10 cellular contexts compared by ENCODE assay signal in the genomic region with DNA sequence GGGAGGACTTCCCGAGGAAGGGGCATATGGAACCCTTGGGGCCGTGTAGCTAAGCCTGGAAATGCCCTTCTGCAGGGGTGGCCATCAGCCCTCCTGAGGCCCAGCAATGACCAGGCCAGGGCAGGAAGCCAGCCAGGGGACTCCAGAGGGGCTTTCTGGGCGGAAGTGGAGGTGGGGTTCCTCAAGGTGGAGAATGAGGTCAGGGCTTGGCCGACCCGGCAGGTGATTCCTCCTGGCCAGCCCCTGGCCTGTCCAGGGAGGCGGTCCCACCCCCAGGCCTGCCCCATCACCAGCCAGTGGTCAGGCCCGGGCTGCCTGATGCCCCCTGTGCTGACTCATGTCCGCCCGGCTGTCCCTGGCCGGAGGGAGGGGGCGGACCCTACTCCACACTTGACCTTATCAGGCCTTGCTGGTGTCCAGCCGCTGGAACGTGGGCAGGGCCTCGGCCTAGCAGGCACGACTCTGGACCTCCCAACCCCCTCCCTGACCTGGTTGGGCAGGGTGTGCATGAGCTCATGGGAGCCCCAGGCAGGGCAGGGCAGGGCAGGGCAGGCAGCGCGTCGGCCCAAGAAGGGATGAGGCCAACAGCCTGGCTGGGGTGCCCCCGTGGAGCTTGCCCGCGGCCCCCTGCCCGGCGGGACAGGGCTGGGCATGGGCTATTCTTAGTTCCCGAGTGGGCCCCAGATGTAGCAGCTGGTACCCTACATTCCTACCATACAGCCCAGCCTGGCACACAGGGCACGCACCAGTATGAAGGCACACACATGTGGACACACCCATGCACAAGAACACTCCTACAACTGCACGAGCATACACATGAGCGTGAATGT. TPM values are rescaled to one million over a fixed set of nuclear protein-coding genes. Genes with fewer than 3 reads are reported as not detected.
DNase-seq lines count a peak whose midpoint lies in the region; ATAC-seq, FAIRE-seq and TF ChIP-seq lines count a peak whose summit lies in the region.
"Had no signal": no experiment of that assay in that cellular context is flagged by ENCODE, and none has a peak within 500 bp of the region (broad histone marks: within the 10 kb centered on the region; RNA-seq: fewer than 3 reads in every experiment).

No MANE protein-coding gene starts in this region.

- no peaks in the 10 kb centered on the region for H4K20me1 ChIP-seq in GM12878 (ENCODE audit: control insufficient read depth, insufficient read depth)

- H3K27ac ChIP-seq in GM12878 (ENCODE audit: control insufficient read depth, insufficient read depth) = no peak overlapping the region
- H3K27ac ChIP-seq in SJCRH30 = no peak overlapping the region

- H3K9me3 ChIP-seq in GM12878 (replicated peaks; ENCODE audit: control insufficient read depth, insufficient read depth, low read length) (no peaks in the 10 kb centered on the region; the same call in 2 of the 3 replicates), SJCRH30 (replicated peaks) (no peaks in the 10 kb centered on the region)

- H3K27me3 ChIP-seq in GM12878 (replicated peaks in 1 of 2; ENCODE audit: control insufficient read depth in 2 of 2, insufficient read depth in 2 of 2, low read length in 1 of 2) (no peaks in the 10 kb centered on the region), SJCRH30 (no peaks in the 10 kb centered on the region)

- DNase-seq in EL = peak; percentile 92
- no peak for DNase-seq in GM12878 (ENCODE audit: low read depth, low spot score)
- peak; percentile 20 for DNase-seq in inferior parietal cortex (ENCODE audit: extremely low spot score)
- DNase-seq in putamen (ENCODE audit: low spot score) = peak; percentile 44
- no peak for DNase-seq in stimulated activated naive CD8-positive, alpha-beta T cell treated with anti-CD3 and anti-CD28 coated beads, Interleukin-15, amount 100 ng/mL, for 72 hours
- DNase-seq in SJCRH30 = no peak
- DNase-seq in UCSD-AML1 (lab: John Stamatoyannopoulos, UW; ENCODE audit: unreplicated experiment) = no peak
- DNase-seq: activated CD8-positive, alpha-beta memory T cell treated with anti-CD3 and anti-CD28 coated beads, Interleukin-2, amount 10 ng/mL, durations not matched to agents 7 days and 5 days had no signal

- no peaks in the 10 kb centered on the region for H3K79me2 ChIP-seq in GM12878 (ENCODE audit: control insufficient read depth, insufficient read depth, low read length)

- TF ChIP-seq CTCF in GM12878 (IDR thresholded peaks at IDR 0.05 in 2 of 3, conservative IDR thresholded peaks at IDR 0.05 in 1 of 3; ENCODE audit: control insufficient read depth in 2 of 3, extremely low read depth in 1 of 3, insufficient read depth in 1 of 3, low read depth in 3 of 3, low read length in 3 of 3) = no peak

- no peak overlapping the region for H3K9ac ChIP-seq in GM12878 (ENCODE audit: control insufficient read depth, insufficient read depth, low read length)

- no peaks in the 10 kb centered on the region for H3K9me3 Mint-ChIP-seq in stimulated activated naive CD8-positive, alpha-beta T cell treated with anti-CD3 and anti-CD28 coated beads, Interleukin-15, amount 100 ng/mL, for 72 hours

- H3K4me3 ChIP-seq in GM12878 = no peak overlapping the region
- H3K4me3 ChIP-seq in SJCRH30 = no peak overlapping the region

- no peak for FAIRE-seq in GM12878 (lab: Jason Lieb, UNC)

- RAD21 ChIA-PET in GM12878 (lab: Charles Lee; ENCODE audit: unreplicated experiment) = interaction anchor here (1.5 kb wide), 1 partner anchor 113 kb away, joined by 5 read pairs; no protein-coding TSS in a partner anchor

- TF ChIP-seq POLR2A in GM12878 (IDR thresholded peaks at IDR 0.05; ENCODE audit: low read depth, low read length) = no peak

- BruUV-seq in GM12878 (replicated peaks; lab: Mats Ljungman, UMichigan) = no TSS peak

- H3K4me1 ChIP-seq in GM12878 (ENCODE audit: control insufficient read depth, insufficient read depth, low read length) (peaks cover 15% of the 10 kb centered on the region), SJCRH30 (no peaks in the 10 kb centered on the region; the same call in 1 of the 2 replicates)

- CTCF ChIA-PET in GM12878 (lab: Yijun Ruan, JAX) = interaction anchor here (1.1 to 1.4 kb wide), 2 partner anchors 22 to 35 kb away, joined by 3 read pairs; partner anchors contain the start of gene RPL3

- no peak overlapping the region for H2AFZ ChIP-seq in GM12878 (ENCODE audit: control insufficient read depth, low read depth, low read length)

- H3K4me3 Mint-ChIP-seq in stimulated activated naive CD8-positive, alpha-beta T cell treated with anti-CD3 and anti-CD28 coated beads, Interleukin-15, amount 100 ng/mL, for 72 hours = no peak overlapping the region
- H3K4me3 Mint-ChIP-seq: activated CD8-positive, alpha-beta memory T cell treated with anti-CD3 and anti-CD28 coated beads, Interleukin-2, amount 10 ng/mL, durations not matched to agents 7 days and 5 days; endodermal cell had no signal

- no peak overlapping the region for H3K4me2 ChIP-seq in GM12878 (ENCODE audit: control insufficient read depth, insufficient read depth)

- H3K4me1 Mint-ChIP-seq in stimulated activated naive CD8-positive, alpha-beta T cell treated with anti-CD3 and anti-CD28 coated beads, Interleukin-15, amount 100 ng/mL, for 72 hours = peaks cover 7% of the 10 kb centered on the region
- H3K4me1 Mint-ChIP-seq: activated CD8-positive, alpha-beta memory T cell treated with anti-CD3 and anti-CD28 coated beads, Interleukin-2, amount 10 ng/mL, durations not matched to agents 7 days and 5 days had no signal

- H3K27me3 Mint-ChIP-seq in stimulated activated naive CD8-positive, alpha-beta T cell treated with anti-CD3 and anti-CD28 coated beads, Interleukin-15, amount 100 ng/mL, for 72 hours = peaks cover 34% of the 10 kb centered on the region

- peak overlapping the region in 1 of 2 donors; percentile 68 for H3K27ac Mint-ChIP-seq in stimulated activated naive CD8-positive, alpha-beta T cell treated with anti-CD3 and anti-CD28 coated beads, Interleukin-15, amount 100 ng/mL, for 72 hours
- H3K27ac Mint-ChIP-seq: activated CD8-positive, alpha-beta memory T cell treated with anti-CD3 and anti-CD28 coated beads, Interleukin-2, amount 10 ng/mL, durations not matched to agents 7 days and 5 days; endodermal cell had no signal

- peak; percentile 10; the same call in 2 of the 3 replicates for ATAC-seq in GM12878
- ATAC-seq in stimulated activated naive CD8-positive, alpha-beta T cell treated with anti-CD3 and anti-CD28 coated beads, Interleukin-15, amount 100 ng/mL, for 72 hours = no peak
- no peak for ATAC-seq in GM21367 (IDR thresholded peaks at IDR 0.05; ENCODE audit: unreplicated experiment)
- ATAC-seq: activated CD8-positive, alpha-beta memory T cell treated with anti-CD3 and anti-CD28 coated beads, Interleukin-2, amount 10 ng/mL, durations not matched to agents 7 days and 5 days had no signal

- intact Hi-C loops in GM12878 (cut with micrococcal nuclease; ENCODE audit: unreplicated experiment) = no loop called here

- POLR2A ChIA-PET in GM12878 (lab: Charles Lee) = no interaction called here

- TF ChIP-seq EP300 in GM12878 (IDR thresholded peaks at IDR 0.05; ENCODE audit: borderline replicate concordance in 1 of 2, control insufficient read depth in 1 of 2, low read depth in 2 of 2, low read length in 2 of 2) = no peak

- H3K36me3 ChIP-seq in GM12878 (ENCODE audit: control insufficient read depth in 2 of 2, insufficient read depth in 2 of 2, low read length in 1 of 2) = no peaks in the 10 kb centered on the region
- no peaks in the 10 kb centered on the region for H3K36me3 ChIP-seq in SJCRH30

- no peak for TF ChIP-seq RAD21 in GM12878 (IDR thresholded peaks at IDR 0.05; ENCODE audit: insufficient read depth, low read depth, low read length)

- 67% methylated on average over 27 of the region's 27 CpGs for WGBS in GM12878 (ENCODE audit: insufficient coverage, insufficient replicate concordance, low lambda C conversion rate, missing lambda C conversion rate)

- SMC1A ChIA-PET in GM12878 (lab: Charles Lee; ENCODE audit: uncharacterized antibody, unreplicated experiment) = no interaction called here

- in situ Hi-C loops in GM12878 (cut with MboI) = no loop called here

RNA-seq across cellular contexts. Expression of gene RPL3, which starts 35.9 kb away (rescaled TPM):
- total RNA-seq in GM12878 (2013; cell fraction: nucleolus; rRNA removed) = 617 and 660 TPM in 2 replicates
- 3,609 and 4,063 TPM in 2 replicates for total RNA-seq in GM12878 (2014; rRNA removed)
- total RNA-seq in GM12878 (2014; rRNA removed; fragmentation: Illumina TruSeq; extraction: Trizol) = 4,008 and 4,055 TPM in 2 replicates
- total RNA-seq in GM12878 (2021) = 3,311 and 3,339 TPM in 2 replicates
- polyA plus RNA-seq in GM12878 (2011; ENCODE audit: low read depth) = 2,680 TPM
- polyA plus RNA-seq in GM12878 (2011; rRNA removed) = 2,932 and 3,630 TPM in 2 replicates
- polyA plus RNA-seq in GM12878 (2011; cell fraction: cytosol; rRNA removed) = 4,949 and 6,264 TPM in 2 replicates
- polyA plus RNA-seq in GM12878 (2011; cell fraction: nucleus; rRNA removed) = 2,731 and 2,827 TPM in 2 replicates
- 5,254 and 5,686 TPM in 2 replicates for polyA plus RNA-seq in GM12878 (2012)
- 2,337 and 3,976 TPM in 2 replicates for polyA plus RNA-seq in GM12878 (2014; fragmentation: Illumina TruSeq; extraction: Trizol)
- polyA plus RNA-seq in GM12878 (2014; fragmentation: Nextera tagmentation; extraction: Ambion mirVana) = 1,000 to 10,000 TPM; 4,597 to 6,791 TPM
- 4,251 and 4,350 TPM in 2 replicates for polyA plus RNA-seq in GM12878 (2014; rRNA removed)
- 1,000 to 10,000 TPM; 1,534 to 1,710 TPM for polyA plus RNA-seq in GM12878 (2016; fragmentation: Nextera tagmentation; extraction: Ambion mirVana)
- polyA minus RNA-seq in GM12878 (2011; rRNA and poly(A)+ RNA removed) = 2,132 and 3,515 TPM in 2 replicates
- polyA minus RNA-seq in GM12878 (2011; cell fraction: cytosol; rRNA and poly(A)+ RNA removed) = 930 and 947 TPM in 2 replicates
- polyA minus RNA-seq in GM12878 (2011; cell fraction: nucleus; rRNA and poly(A)+ RNA removed) = 567 and 823 TPM in 2 replicates
- 1,999 and 2,056 TPM in 2 replicates for total RNA-seq in SJCRH30 (2014; rRNA removed; shearing (Covaris generic))

RNA-seq across cellular contexts. Expression of gene PDGFB, which starts 38.7 kb away (rescaled TPM):
- total RNA-seq in GM12878 (2013; cell fraction: nucleolus; rRNA removed) = not detected in 2 replicates
- total RNA-seq in GM12878 (2014; rRNA removed) = 0.56 and 1.0 TPM in 2 replicates
- total RNA-seq in GM12878 (2014; rRNA removed; fragmentation: Illumina TruSeq; extraction: Trizol) = 0.46 and 0.58 TPM in 2 replicates
- total RNA-seq in GM12878 (2021) = 0.98 and 1.1 TPM in 2 replicates
- polyA plus RNA-seq in GM12878 (2011; ENCODE audit: low read depth) = 0.25 TPM
- not detected in 2 replicates for polyA plus RNA-seq in GM12878 (2011; rRNA removed)
- 0.07 TPM in 1 of 2 replicates, not detected in the other for polyA plus RNA-seq in GM12878 (2011; cell fraction: cytosol; rRNA removed)
- 0.09 and 0.19 TPM in 2 replicates for polyA plus RNA-seq in GM12878 (2011; cell fraction: nucleus; rRNA removed)
- 0.39 and 1.6 TPM in 2 replicates for polyA plus RNA-seq in GM12878 (2012)
- 0.29 and 0.57 TPM in 2 replicates for polyA plus RNA-seq in GM12878 (2014; fragmentation: Illumina TruSeq; extraction: Trizol)
- polyA plus RNA-seq in GM12878 (2014; fragmentation: Nextera tagmentation; extraction: Ambion mirVana) = under 1 TPM; 0.13 to 0.19 TPM
- 0.76 and 0.91 TPM in 2 replicates for polyA plus RNA-seq in GM12878 (2014; rRNA removed)
- polyA plus RNA-seq in GM12878 (2016; fragmentation: Nextera tagmentation; extraction: Ambion mirVana) = under 1 TPM; 0.23 to 0.24 TPM
- not detected in 2 replicates for polyA minus RNA-seq in GM12878 (2011; rRNA and poly(A)+ RNA removed)
- polyA minus RNA-seq in GM12878 (2011; cell fraction: cytosol; rRNA and poly(A)+ RNA removed) = not detected in 2 replicates
- not detected in 2 replicates for polyA minus RNA-seq in GM12878 (2011; cell fraction: nucleus; rRNA and poly(A)+ RNA removed)
- total RNA-seq in SJCRH30 (2014; rRNA removed; shearing (Covaris generic)) = 0.05 and 0.26 TPM in 2 replicates

Comparison
In these comparisons a context has a peak if more than half of its experiments do, and no peak if none do; other contexts are left out.
1. DNase-seq: peak in EL (single experiment), inferior parietal cortex (single experiment) and putamen (single experiment); none in GM12878 (single experiment), stimulated activated naive CD8-positive, alpha-beta T cell treated with anti-CD3 and anti-CD28 coated beads, Interleukin-15, amount 100 ng/mL, for 72 hours (0 of 2), SJCRH30 (0 of 2) and UCSD-AML1 (single experiment).